Comparison of ENCODE assay signal across 8 cellular contexts in genomic region chr6:75284285-75285155, GRCh38. TPM values are rescaled to one million over a fixed set of nuclear protein-coding genes. Genes with fewer than 3 reads are reported as not detected.
A peak's percentile ranks its signal among the peaks of the same experiment; 100 is the strongest.
DNase-seq lines count a peak whose midpoint lies in the region; ATAC-seq and TF ChIP-seq lines count a peak whose summit lies in the region.

Gene TMEM30A (minus strand): TSS chr6:75284792. CDS start chr6:75284638, 154 bp downstream.

- peaks cover 31% of the 10 kb centered on the region for H4K20me1 ChIP-seq in osteoblast (ENCODE audit: insufficient read depth, low read length)

- H3K9me3 ChIP-seq in osteoblast (ENCODE audit: low read depth, low read length) (no peaks in the 10 kb centered on the region), thoracic aorta (no peaks in the 10 kb centered on the region)

- H3K36me3 Mint-ChIP-seq in activated naive CD8-positive, alpha-beta T cell treated with anti-CD3 and anti-CD28 coated beads, Interleukin-2, amount 10 ng/mL, durations not matched to agents 7 days and 5 days, result peaks cover 7% of the 10 kb centered on the region
- H3K36me3 Mint-ChIP-seq in glutamatergic neuron (ENCODE audit: unreplicated experiment), result no peaks in the 10 kb centered on the region

- no peak within 1 kb of the TSS for H3K4me3 Mint-ChIP-seq in activated naive CD8-positive, alpha-beta T cell treated with anti-CD3 and anti-CD28 coated beads, Interleukin-2, amount 10 ng/mL, durations not matched to agents 7 days and 5 days
- no peak within 1 kb of the TSS for H3K4me3 Mint-ChIP-seq in glutamatergic neuron (ENCODE audit: unreplicated experiment)

- peaks cover 34% of the 10 kb centered on the region for H3K4me1 ChIP-seq in osteoblast (ENCODE audit: insufficient read depth, low read length)
- peaks cover 17 to 49% of the 10 kb centered on the region in 2 donors for H3K4me1 ChIP-seq in thoracic aorta (ENCODE audit: control insufficient read depth in 1 of 2, low read depth in 2 of 2)

- no peak for TF ChIP-seq CTCF in GM12864 (IDR thresholded peaks at IDR 0.05; ENCODE audit: low read depth, low read length, missing control alignments)
- TF ChIP-seq CTCF in glutamatergic neuron (IDR thresholded peaks at IDR 0.05; ENCODE audit: partially characterized antibody, unreplicated experiment), result no peak
- no peak for TF ChIP-seq CTCF in osteoblast (IDR thresholded peaks at IDR 0.05; ENCODE audit: extremely low read depth, low read depth, low read length)
- no peak for TF ChIP-seq CTCF in thoracic aorta (IDR thresholded peaks at IDR 0.05)

- POLR2A ChIA-PET in activated naive CD8-positive, alpha-beta T cell treated with anti-CD3 and anti-CD28 coated beads, Interleukin-2, amount 10 ng/mL, durations not matched to agents 7 days and 5 days (lab: Charles Lee), result interaction anchor here (0.6 to 3.2 kb wide), 6 partner anchors 10 to 590 kb away, joined by 3 to 33 read pairs (median 6); partner anchors contain the start of genes COX7A2 and SENP6

- peak within 1 kb of the TSS; percentile 93 for H3K4me2 ChIP-seq in osteoblast (ENCODE audit: insufficient read depth, low read length)

- H2AFZ ChIP-seq in osteoblast (ENCODE audit: low read length), result peak within 1 kb of the TSS; percentile 93

- H3K4me3 ChIP-seq in GM12864 (ENCODE audit: low read depth, low read length) (peak within 1 kb of the TSS; percentile 60), osteoblast (ENCODE audit: insufficient read depth, low read length) (peak within 1 kb of the TSS; percentile 99), thoracic aorta (peak within 1 kb of the TSS; percentile 97)

- no peak within 1 kb of the TSS for H3K27ac Mint-ChIP-seq in activated naive CD8-positive, alpha-beta T cell treated with anti-CD3 and anti-CD28 coated beads, Interleukin-2, amount 10 ng/mL, durations not matched to agents 7 days and 5 days
- no peak within 1 kb of the TSS for H3K27ac Mint-ChIP-seq in glutamatergic neuron (ENCODE audit: unreplicated experiment)

- peak; percentile 89 for ATAC-seq in HG02678 (IDR thresholded peaks at IDR 0.05; ENCODE audit: unreplicated experiment)
- peak; percentile 95 for ATAC-seq in activated naive CD8-positive, alpha-beta T cell treated with anti-CD3 and anti-CD28 coated beads, Interleukin-2, amount 10 ng/mL, durations not matched to agents 7 days and 5 days (ENCODE audit: low read depth)
- peak; percentile 100 for ATAC-seq in thoracic aorta (ENCODE audit: insufficient number of reproducible peaks, low FRiP score, low read depth)

- peak; percentile 99 for DNase-seq in GM12864 (ENCODE audit: low read depth)
- DNase-seq in NCI-H1105 treated with DMSO at 0.1 percent for 48 hours (lab: John Stamatoyannopoulos, UW), result peak; percentile 99
- DNase-seq in SKM-1 treated with dmso at 0.1 percent for 144 hours (lab: John Stamatoyannopoulos, UW; ENCODE audit: unreplicated experiment), result peak; percentile 98
- DNase-seq in activated naive CD8-positive, alpha-beta T cell treated with anti-CD3 and anti-CD28 coated beads, Interleukin-2, amount 10 ng/mL, durations not matched to agents 7 days and 5 days, result peak; percentile 93
- peak; percentile 98 for DNase-seq in glutamatergic neuron
- peak; percentile 94 for DNase-seq in osteoblast (ENCODE audit: insufficient read length, low spot score, missing footprints)
- DNase-seq in thoracic aorta (ENCODE audit: low spot score), result peak; percentile 85

- peaks cover 57% of the 10 kb centered on the region for H3K79me2 ChIP-seq in osteoblast (ENCODE audit: insufficient read depth, low read length)

- H3K36me3 ChIP-seq in osteoblast (ENCODE audit: insufficient read depth, low read length) (no peaks in the 10 kb centered on the region), thoracic aorta (no peaks in the 10 kb centered on the region)

- H3K4me1 Mint-ChIP-seq in activated naive CD8-positive, alpha-beta T cell treated with anti-CD3 and anti-CD28 coated beads, Interleukin-2, amount 10 ng/mL, durations not matched to agents 7 days and 5 days, result peaks cover 37% of the 10 kb centered on the region
- H3K4me1 Mint-ChIP-seq in glutamatergic neuron (ENCODE audit: low read depth, unreplicated experiment), result peaks cover 14% of the 10 kb centered on the region

- no peaks in the 10 kb centered on the region for H3K27me3 ChIP-seq in osteoblast (ENCODE audit: insufficient read depth, low read length)
- H3K27me3 ChIP-seq in thoracic aorta (replicated peaks; ENCODE audit: insufficient read depth), result no peaks in the 10 kb centered on the region

- peak within 1 kb of the TSS; percentile 92 for H3K27ac ChIP-seq in osteoblast (ENCODE audit: low read depth, low read length)
- peak within 1 kb of the TSS; percentile 82 to 93 for H3K27ac ChIP-seq in thoracic aorta

- H3K9me3 Mint-ChIP-seq in activated naive CD8-positive, alpha-beta T cell treated with anti-CD3 and anti-CD28 coated beads, Interleukin-2, amount 10 ng/mL, durations not matched to agents 7 days and 5 days, result no peaks in the 10 kb centered on the region
- H3K9me3 Mint-ChIP-seq in glutamatergic neuron (ENCODE audit: unreplicated experiment), result no peaks in the 10 kb centered on the region

- H3K27me3 Mint-ChIP-seq in activated naive CD8-positive, alpha-beta T cell treated with anti-CD3 and anti-CD28 coated beads, Interleukin-2, amount 10 ng/mL, durations not matched to agents 7 days and 5 days, result no peaks in the 10 kb centered on the region
- H3K27me3 Mint-ChIP-seq in glutamatergic neuron (ENCODE audit: unreplicated experiment), result no peaks in the 10 kb centered on the region

RNA-seq across cellular contexts. Expression of gene TMEM30A, which starts in this region (rescaled TPM):
- total RNA-seq in activated naive CD8-positive, alpha-beta T cell treated with anti-CD3 and anti-CD28 coated beads, Interleukin-2, amount 10 ng/mL, durations not matched to agents 7 days and 5 days, result 10 to 100 TPM; 51.5 to 61.6 TPM
- total RNA-seq in glutamatergic neuron (ENCODE audit: unreplicated experiment) (88.3 TPM), osteoblast (126 and 128 TPM in 2 replicates), thoracic aorta (100 to 1,000 TPM; 112 to 123 TPM)

Comparison
In these comparisons a context has a peak if more than half of its experiments do, and no peak if none do; other contexts are left out.
1. Peak in every context shown above with its lines: DNase-seq, ATAC-seq, H3K4me3 ChIP-seq and H3K27ac ChIP-seq.